In genomic region chr2:38147333-38148121, GRCh38 we compare ENCODE assay signal across 12 cellular contexts.
A peak's percentile ranks its signal among the peaks of the same experiment; 100 is the strongest.
DNase-seq lines count a peak whose midpoint lies in the region; ATAC-seq, FAIRE-seq and TF ChIP-seq lines count a peak whose summit lies in the region.
"Had no signal": no experiment of that assay in that cellular context is flagged by ENCODE, and none has a peak within 500 bp of the region (broad histone marks: within the 10 kb centered on the region; RNA-seq: fewer than 3 reads in every experiment).

No MANE protein-coding gene starts in this region.

- H3K27ac ChIP-seq in KMS-11 = peak overlapping the region; percentile 77
- H3K27ac ChIP-seq in coronary artery = peak overlapping the region; percentile 52 to 84
- H3K27ac ChIP-seq: BLaER1, SK-N-MC had no signal

- CTCF ChIA-PET in Caco-2 (lab: Charles Lee) = no interaction called here

- no peaks in the 10 kb centered on the region for H4K20me1 ChIP-seq in KMS-11 (ENCODE audit: insufficient read depth)
- H4K20me1 ChIP-seq: BLaER1 had no signal

- H3K4me3 ChIP-seq in Caco-2 (ENCODE audit: low read depth, low read length) (no peak overlapping the region), KMS-11 (IDR thresholded peaks at IDR 0.05; ENCODE audit: insufficient read depth, low read depth, low read length) (no peak overlapping the region), coronary artery (no peak overlapping the region)
- H3K4me3 ChIP-seq: BLaER1, SK-N-MC had no signal

- POLR2A ChIA-PET in Caco-2 (lab: Charles Lee) = no interaction called here

- no peak for ATAC-seq in GM19023 (IDR thresholded peaks at IDR 0.05; ENCODE audit: unreplicated experiment)

- H3K4me2 ChIP-seq in KMS-11 = peak overlapping the region; percentile 83
- H3K4me2 ChIP-seq: BLaER1 had no signal

- no peaks in the 10 kb centered on the region for H3K27me3 Mint-ChIP-seq in Caco-2 (ENCODE audit: insufficient read depth, unreplicated experiment)
- no peaks in the 10 kb centered on the region for H3K27me3 Mint-ChIP-seq in progenitor cell of endocrine pancreas

- peak overlapping the region; percentile 65 for H2AFZ ChIP-seq in KMS-11 (ENCODE audit: low read depth)

- H3K9me3 Mint-ChIP-seq in Caco-2 (ENCODE audit: unreplicated experiment) (peaks cover 6% of the 10 kb centered on the region), progenitor cell of endocrine pancreas (ENCODE audit: low read depth) (no peaks in the 10 kb centered on the region)
- H3K9me3 Mint-ChIP-seq: activated T-cell treated with anti-CD3 and anti-CD28 coated beads, Interleukin-2, amount 50 U/mL, for 24 hours had no signal

- DNase-seq in Caco-2 (no peak), coronary artery (ENCODE audit: low spot score) (no peak), progenitor cell of endocrine pancreas (ENCODE audit: low spot score, unreplicated experiment) (no peak), urothelium cell line (ENCODE audit: low spot score) (no peak), NCI-H187 treated with DMSO at 0.1 percent for 48 hours (lab: John Stamatoyannopoulos, UW) (no peak), mucosa of gallbladder (ENCODE audit: low spot score) (no peak)
- DNase-seq: activated T-cell treated with anti-CD3 and anti-CD28 coated beads, Interleukin-2, amount 50 U/mL, for 24 hours; NCI-H1105 treated with DMSO at 0.1 percent for 48 hours had no signal

- H3K36me3 ChIP-seq in Caco-2 (ENCODE audit: control insufficient read depth, insufficient read depth, low read length) = no peaks in the 10 kb centered on the region
- no peaks in the 10 kb centered on the region for H3K36me3 ChIP-seq in KMS-11 (ENCODE audit: insufficient read depth)
- H3K36me3 ChIP-seq: BLaER1 had no signal

- H3K36me3 Mint-ChIP-seq in Caco-2 (ENCODE audit: insufficient read depth, unreplicated experiment) (no peaks in the 10 kb centered on the region), progenitor cell of endocrine pancreas (ENCODE audit: insufficient read depth) (no peaks in the 10 kb centered on the region)

- H3K27ac Mint-ChIP-seq in Caco-2 (ENCODE audit: unreplicated experiment) (peak overlapping the region; percentile 84), progenitor cell of endocrine pancreas (peak overlapping the region; percentile 85)

- no peaks in the 10 kb centered on the region for H3K79me2 ChIP-seq in KMS-11 (ENCODE audit: insufficient read depth, low read depth)

- no TSS peak for BruUV-seq in Caco-2 (replicated peaks; lab: Mats Ljungman, UMichigan)

- peaks cover 8% of the 10 kb centered on the region for H3K4me1 Mint-ChIP-seq in Caco-2 (ENCODE audit: low read depth, unreplicated experiment)
- peaks cover 5% of the 10 kb centered on the region for H3K4me1 Mint-ChIP-seq in progenitor cell of endocrine pancreas (ENCODE audit: low read depth)

- H3K9me3 ChIP-seq in Caco-2 = no peaks in the 10 kb centered on the region; the same call in 1 of the 2 replicates

- intact Hi-C loops in Caco-2 (cut with micrococcal nuclease; ENCODE audit: unreplicated experiment) = no loop called here

- peak overlapping the region; percentile 66; the same call in 1 of the 2 replicates for H3K9ac ChIP-seq in KMS-11
- H3K9ac ChIP-seq: BLaER1 had no signal

- H3K27me3 ChIP-seq in Caco-2 (replicated peaks; ENCODE audit: control insufficient read depth, insufficient read depth, low read length) (no peaks in the 10 kb centered on the region), KMS-11 (ENCODE audit: insufficient read depth, low read depth) (no peaks in the 10 kb centered on the region)
- H3K27me3 ChIP-seq: BLaER1 had no signal

- TF ChIP-seq CTCF in Caco-2 (IDR thresholded peaks at IDR 0.05; ENCODE audit: insufficient read depth in 1 of 2, low read depth in 1 of 2, low read length in 1 of 2, severe bottlenecking in 1 of 2, unreplicated experiment in 1 of 2) = no peak
- no peak for TF ChIP-seq CTCF in KMS-11 (conservative IDR thresholded peaks at IDR 0.05; ENCODE audit: low read depth, low read length)
- no peak for TF ChIP-seq CTCF in coronary artery (IDR thresholded peaks at IDR 0.05)
- no peak for TF ChIP-seq CTCF in progenitor cell of endocrine pancreas (IDR thresholded peaks at IDR 0.05; ENCODE audit: unreplicated experiment)

- H3K4me3 Mint-ChIP-seq in Caco-2 (ENCODE audit: unreplicated experiment) (no peak overlapping the region), progenitor cell of endocrine pancreas (ENCODE audit: low read depth) (no peak overlapping the region)
- H3K4me3 Mint-ChIP-seq: activated T-cell treated with anti-CD3 and anti-CD28 coated beads, Interleukin-2, amount 50 U/mL, for 24 hours had no signal

- H3K4me1 ChIP-seq in Caco-2 = peaks cover 13% of the 10 kb centered on the region
- peaks cover 36% of the 10 kb centered on the region for H3K4me1 ChIP-seq in KMS-11 (ENCODE audit: low read depth, poor library complexity, severe bottlenecking)
- H3K4me1 ChIP-seq: BLaER1 had no signal

- no peak for FAIRE-seq in urothelium cell line (lab: Jason Lieb, UNC)
